Comparison of ENCODE assay signal across 32 cellular contexts in the genomic region with DNA sequence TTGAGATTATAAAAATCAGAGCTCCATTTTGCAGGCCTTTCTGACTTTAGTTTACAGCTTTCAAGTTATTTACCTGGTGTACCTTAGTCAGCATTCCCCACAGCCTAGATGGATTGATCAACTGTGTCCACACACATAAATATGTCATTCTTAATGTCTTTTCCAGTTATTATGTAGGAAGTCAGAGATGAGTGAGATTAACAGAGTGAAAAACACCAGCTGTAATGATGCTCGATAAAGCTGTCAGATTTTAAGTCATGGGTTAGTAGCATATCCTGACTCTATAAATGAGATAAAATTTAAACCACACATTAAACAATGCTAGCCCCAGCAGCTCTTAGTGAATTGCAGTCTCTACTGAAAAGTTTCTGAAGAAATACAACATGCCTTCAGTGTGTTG.
"Had no signal": no experiment of that assay in that cellular context is flagged by ENCODE, and none has a peak within 500 bp of the region (broad histone marks: within the 10 kb centered on the region; RNA-seq: fewer than 3 reads in every experiment).

No MANE protein-coding gene starts in this region.

- DNase-seq: activated CD4-positive, alpha-beta memory T cell treated with anti-CD3 and anti-CD28 coated beads, Interleukin-2, amount 10 ng/mL, durations not matched to agents 7 days and 5 days; activated CD4-positive, alpha-beta T cell treated with anti-CD3 and anti-CD28 coated beads for 48 hours; activated T-cell treated with anti-CD3 and anti-CD28 coated beads, Interleukin-2, amount 50 U/mL, for 48 hours; anterior cingulate cortex; body of pancreas; cerebellar nuclear complex; colonic mucosa; effector CD8-positive, alpha-beta T cell; esophagus squamous epithelium; glutamatergic neuron; islet precursor cell; left ventricle myocardium superior; retina; sigmoid colon; small intestine; stimulated activated CD4-positive, alpha-beta T cell treated with anti-CD3 and anti-CD28 coated beads, Interleukin-1b, Interleukin-23, amount 100 ng/mL, for 48 hours; stimulated activated CD4-positive, alpha-beta T cell treated with anti-CD3 and anti-CD28 coated beads, Interleukin-4, amount 100 ng/mL, for 4 hours; stimulated activated CD8-positive, alpha-beta memory T cell treated with anti-CD3 and anti-CD28 coated beads, Interleukin-4, amount 100 ng/mL, for 48 hours; stimulated activated naive B cell treated with anti-CD40 and anti-IgM and Interleukin-4, amounts not matched to agents 10 μg/mL and 1 μg/mL and 100 μg/mL, for 72 hours; stomach; T-helper 9 cell; thyroid gland; upper lobe of right lung; WERI-Rb-1 had no signal

- H3K27me3 Mint-ChIP-seq: activated CD4-positive, alpha-beta memory T cell treated with anti-CD3 and anti-CD28 coated beads, Interleukin-2, amount 10 ng/mL, durations not matched to agents 7 days and 5 days had no signal

- H3K4me1 Mint-ChIP-seq: activated CD4-positive, alpha-beta memory T cell treated with anti-CD3 and anti-CD28 coated beads, Interleukin-2, amount 10 ng/mL, durations not matched to agents 7 days and 5 days; activated naive CD4-positive, alpha-beta T cell treated with anti-CD3 and anti-CD28 coated beads, Interleukin-2, amount 50 U/mL, for 24 hours; nephron; stimulated activated naive B cell treated with anti-CD40 and anti-IgM and Interleukin-4, amounts not matched to agents 10 μg/mL and 1 μg/mL and 100 μg/mL, for 72 hours had no signal

- ATAC-seq: activated CD4-positive, CD25-positive, alpha-beta regulatory T cell treated with anti-CD3 and anti-CD28 coated beads, Interleukin-2, amount 50 U/mL, for 24 hours; body of pancreas; left ventricle myocardium superior; stimulated activated naive B cell treated with anti-CD40 and anti-IgM and Interleukin-4, amounts not matched to agents 10 μg/mL and 1 μg/mL and 100 μg/mL, for 72 hours; upper lobe of right lung had no signal

- H3K9me3 Mint-ChIP-seq: activated CD4-positive, alpha-beta memory T cell treated with anti-CD3 and anti-CD28 coated beads, Interleukin-2, amount 10 ng/mL, durations not matched to agents 7 days and 5 days; activated naive CD4-positive, alpha-beta T cell treated with anti-CD3 and anti-CD28 coated beads, Interleukin-2, amount 50 U/mL, for 24 hours; activated T-helper 2 cell treated with anti-CD3 and anti-CD28 coated beads, Interferon-gamma antibody, Interleukin-2, Interleukin-4, amounts not matched to agents 10 μg/mL and 5 μg/mL and 100 μg/mL, durations not matched to agents 14 hours and 24 hours and 36 hours; nephron; stimulated activated naive B cell treated with anti-CD40 and anti-IgM and Interleukin-4, amounts not matched to agents 10 μg/mL and 1 μg/mL and 100 μg/mL, for 72 hours; T-helper 1 cell treated with Interleukin-12 subunit alpha and Interleukin-12 subunit beta and Interleukin-4 antibody, amounts not matched to agents 30 μg/mL and 1 μg/mL, for 36 hours had no signal

- FAIRE-seq: endometrium, frontal cortex, small intestine had no signal

- H3K27me3 ChIP-seq: body of pancreas, cardiac muscle cell, colonic mucosa, esophagus squamous epithelium, sigmoid colon, stomach, thyroid gland, upper lobe of right lung had no signal

- H3K27ac Mint-ChIP-seq: activated CD4-positive, alpha-beta memory T cell treated with anti-CD3 and anti-CD28 coated beads, Interleukin-2, amount 10 ng/mL, durations not matched to agents 7 days and 5 days; activated naive CD4-positive, alpha-beta T cell treated with anti-CD3 and anti-CD28 coated beads, Interleukin-2, amount 50 U/mL, for 24 hours; activated T-helper 2 cell treated with anti-CD3 and anti-CD28 coated beads, Interferon-gamma antibody, Interleukin-2, Interleukin-4, amounts not matched to agents 10 μg/mL and 5 μg/mL and 100 μg/mL, durations not matched to agents 14 hours and 24 hours and 36 hours; stimulated activated naive B cell treated with anti-CD40 and anti-IgM and Interleukin-4, amounts not matched to agents 10 μg/mL and 1 μg/mL and 100 μg/mL, for 72 hours; T-helper 1 cell treated with Interleukin-12 subunit alpha and Interleukin-12 subunit beta and Interleukin-4 antibody, amounts not matched to agents 30 μg/mL and 1 μg/mL, for 36 hours had no signal

- H3K36me3 ChIP-seq: cardiac muscle cell, colonic mucosa, esophagus squamous epithelium, sigmoid colon, stomach, thyroid gland, upper lobe of right lung, WERI-Rb-1 had no signal

- H3K4me3 ChIP-seq: body of pancreas, cardiac muscle cell, colonic mucosa, esophagus squamous epithelium, sigmoid colon, stomach, thyroid gland, upper lobe of right lung had no signal

- H3K27ac ChIP-seq: body of pancreas, cardiac muscle cell, colonic mucosa, esophagus squamous epithelium, sigmoid colon, stomach, thyroid gland, upper lobe of right lung, WERI-Rb-1 had no signal

- H3K36me3 Mint-ChIP-seq: activated naive CD4-positive, alpha-beta T cell treated with anti-CD3 and anti-CD28 coated beads, Interleukin-2, amount 50 U/mL, for 24 hours; stimulated activated naive B cell treated with anti-CD40 and anti-IgM and Interleukin-4, amounts not matched to agents 10 μg/mL and 1 μg/mL and 100 μg/mL, for 72 hours had no signal

- H3K4me1 ChIP-seq: colonic mucosa, esophagus squamous epithelium, sigmoid colon, thyroid gland, upper lobe of right lung had no signal

- H3K4me3 Mint-ChIP-seq: activated CD4-positive, alpha-beta memory T cell treated with anti-CD3 and anti-CD28 coated beads, Interleukin-2, amount 10 ng/mL, durations not matched to agents 7 days and 5 days; activated naive CD4-positive, alpha-beta T cell treated with anti-CD3 and anti-CD28 coated beads, Interleukin-2, amount 50 U/mL, for 24 hours; nephron; stimulated activated naive B cell treated with anti-CD40 and anti-IgM and Interleukin-4, amounts not matched to agents 10 μg/mL and 1 μg/mL and 100 μg/mL, for 72 hours; T-helper 1 cell treated with Interleukin-12 subunit alpha and Interleukin-12 subunit beta and Interleukin-4 antibody, amounts not matched to agents 30 μg/mL and 1 μg/mL, for 36 hours had no signal

- H3K9me3 ChIP-seq: body of pancreas, colonic mucosa, esophagus squamous epithelium, sigmoid colon, stomach, thyroid gland, upper lobe of right lung had no signal
